ENCODE assay signal across 10 cellular contexts in the genomic region with DNA sequence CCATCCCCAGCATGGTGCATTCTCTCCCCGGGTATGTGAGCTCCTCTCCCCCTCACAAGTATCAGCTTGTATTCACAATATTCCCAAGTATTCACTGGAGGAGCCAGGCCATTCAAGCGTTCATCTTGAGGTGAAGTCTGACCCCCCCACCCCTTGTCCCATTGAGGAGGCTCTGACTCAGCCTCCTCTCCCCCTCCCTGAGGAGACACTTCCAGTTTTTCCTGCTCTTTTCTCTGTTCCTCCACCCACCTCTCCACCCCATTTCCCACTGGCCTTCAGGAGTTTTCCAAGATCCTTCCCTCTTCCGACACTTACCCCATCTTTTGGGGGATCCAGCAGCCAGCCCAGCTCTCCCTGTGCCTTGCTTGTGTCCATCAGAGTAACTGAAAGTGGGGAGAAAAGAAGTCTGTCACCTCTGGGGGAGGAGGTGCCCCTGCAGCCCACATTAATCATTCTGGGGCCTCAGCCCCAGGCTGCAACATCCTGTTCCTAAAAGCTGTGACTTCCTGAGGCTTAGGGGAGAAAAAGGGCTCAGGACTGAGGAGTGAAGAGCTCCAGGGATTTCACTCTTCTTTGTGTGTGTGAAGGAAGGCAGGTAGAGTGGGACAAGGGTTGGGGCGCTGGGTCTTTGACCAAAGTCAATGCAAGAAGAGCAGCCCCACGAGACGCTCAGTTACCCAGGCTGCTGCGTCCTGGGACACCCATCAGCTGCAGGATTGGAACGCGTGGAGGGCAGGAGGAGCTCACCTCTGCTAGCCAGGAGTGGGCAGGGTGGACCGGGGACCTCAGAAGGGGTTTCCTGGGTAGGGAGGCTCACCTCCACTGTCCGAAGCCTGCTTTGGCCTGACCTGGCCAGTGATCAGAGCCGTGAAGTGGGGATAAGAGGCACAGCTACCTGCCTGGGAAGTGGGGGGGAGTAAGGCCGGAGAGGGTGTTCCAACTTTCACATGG. TPM values are rescaled to one million over a fixed set of nuclear protein-coding genes. Genes with fewer than 3 reads are reported as not detected.
DNase-seq lines count a peak whose midpoint lies in the region; ATAC-seq, FAIRE-seq and TF ChIP-seq lines count a peak whose summit lies in the region.
"Had no signal": no experiment of that assay in that cellular context is flagged by ENCODE, and none has a peak within 500 bp of the region (broad histone marks: within the 10 kb centered on the region; RNA-seq: fewer than 3 reads in every experiment).

No MANE protein-coding gene starts in this region.

- peaks cover 72% of the 10 kb centered on the region for H3K4me1 Mint-ChIP-seq in activated T-cell treated with anti-CD3 and anti-CD28 coated beads, Interleukin-2, amount 50 U/mL, for 24 hours (ENCODE audit: low read depth)

- H3K36me3 Mint-ChIP-seq in activated T-cell treated with anti-CD3 and anti-CD28 coated beads, Interleukin-2, amount 50 U/mL, for 24 hours (ENCODE audit: low read depth) = no peaks in the 10 kb centered on the region

- WGBS in stomach, 5 donors = 36 to 46% (median 44%) methylated on average over 9 to 13 of the region's 13 CpGs

- DNase-seq in SIG-M5 treated with dmso at 0.1 percent for 504 hours (lab: John Stamatoyannopoulos, UW; ENCODE audit: unreplicated experiment) (peak; percentile 68), SIG-M5 (lab: John Stamatoyannopoulos, UW) (no peak), keratinocyte (ENCODE audit: low read depth, low spot score) (no peak), stomach (no peak), frontal cortex (ENCODE audit: low spot score in 2 of 2) (no peak)
- DNase-seq in activated T-cell treated with anti-CD3 and anti-CD28 coated beads, Interleukin-2, amount 50 U/mL, for 24 hours = peak; percentile 64

- no peak for TF ChIP-seq EP300 in stomach (IDR thresholded peaks at IDR 0.05)

- no peak for ATAC-seq in GM21526 (IDR thresholded peaks at IDR 0.05; ENCODE audit: low FRiP score, unreplicated experiment)
- no peak for ATAC-seq in HG03460 (IDR thresholded peaks at IDR 0.05; ENCODE audit: unreplicated experiment)

- peak overlapping the region; percentile 71 for H3K4me3 Mint-ChIP-seq in activated T-cell treated with anti-CD3 and anti-CD28 coated beads, Interleukin-2, amount 50 U/mL, for 24 hours

- H3K79me2 ChIP-seq in keratinocyte (ENCODE audit: control insufficient read depth, insufficient read depth, low read length) = peaks cover 7% of the 10 kb centered on the region

- H3K4me3 ChIP-seq in keratinocyte (ENCODE audit: control insufficient read depth in 2 of 3, extremely low read depth in 1 of 3, insufficient read depth in 2 of 3, low read depth in 1 of 3, low read length in 3 of 3) (peak overlapping the region; percentile 79 to 86 (median 83)), stomach (peak overlapping the region; percentile 48 to 63 (median 56))

- H3K9me3 ChIP-seq in keratinocyte (ENCODE audit: control insufficient read depth, low read depth, low read length) (no peaks in the 10 kb centered on the region), stomach (no peaks in the 10 kb centered on the region)

- H3K36me3 ChIP-seq in keratinocyte (ENCODE audit: control insufficient read depth in 2 of 2, extremely low read depth in 1 of 2, insufficient read depth in 2 of 2, low read length in 2 of 2) (peaks cover 0 to 2% of the 10 kb centered on the region in 2 experiments), stomach (no peaks in the 10 kb centered on the region)

- H4K20me1 ChIP-seq in keratinocyte (ENCODE audit: control insufficient read depth, extremely low read depth, insufficient read depth, low read length) = no peaks in the 10 kb centered on the region

- H3K4me1 ChIP-seq in keratinocyte (ENCODE audit: control insufficient read depth, extremely low read depth, insufficient read depth, low read length) (peaks cover 20% of the 10 kb centered on the region), stomach (peaks cover 16 to 55% (median 39%) of the 10 kb centered on the region in 4 donors)

- intact Hi-C loops in stomach (cut with DNase I; ENCODE audit: low total_unique reads) = no loop called here

- H2AFZ ChIP-seq in keratinocyte (ENCODE audit: control insufficient read depth, low read length) = peak overlapping the region; percentile 58

- H3K9ac ChIP-seq in keratinocyte (ENCODE audit: control insufficient read depth, extremely low read depth, insufficient read depth, low read length) = peak overlapping the region; percentile 76

- H3K27me3 ChIP-seq in keratinocyte (ENCODE audit: control insufficient read depth, extremely low read depth, insufficient read depth, low read length) = no peaks in the 10 kb centered on the region
- H3K27me3 ChIP-seq in stomach = no peaks in the 10 kb centered on the region

- H3K9me3 Mint-ChIP-seq in activated T-cell treated with anti-CD3 and anti-CD28 coated beads, Interleukin-2, amount 50 U/mL, for 24 hours = no peaks in the 10 kb centered on the region

- TF ChIP-seq CTCF in keratinocyte (optimal IDR thresholded peaks at IDR 0.05 in 1 of 3, IDR thresholded peaks at IDR 0.05 in 1 of 3, conservative IDR thresholded peaks at IDR 0.05 in 1 of 3; ENCODE audit: extremely low read depth in 1 of 3, insufficient read depth in 2 of 3, low read length in 3 of 3) = no peak
- TF ChIP-seq CTCF in stomach (IDR thresholded peaks at IDR 0.05) = no peak

- no peaks in the 10 kb centered on the region for H3K27me3 Mint-ChIP-seq in activated T-cell treated with anti-CD3 and anti-CD28 coated beads, Interleukin-2, amount 50 U/mL, for 24 hours

- H3K4me2 ChIP-seq in keratinocyte (ENCODE audit: control insufficient read depth, extremely low read depth, insufficient read depth, low read depth, low read length) = peak overlapping the region; percentile 96

- dilution Hi-C loops in keratinocyte (cut with MboI; ENCODE audit: extremely low pct_ligation_motif_present, low sequenced_read_pairs) = no loop called here

- no peak for TF ChIP-seq POLR2A in stomach (IDR thresholded peaks at IDR 0.05)

- H3K27ac Mint-ChIP-seq in activated T-cell treated with anti-CD3 and anti-CD28 coated beads, Interleukin-2, amount 50 U/mL, for 24 hours = peak overlapping the region; percentile 67

- no peaks in the 10 kb centered on the region for H3K9me1 ChIP-seq in keratinocyte (ENCODE audit: control insufficient read depth, extremely low read depth, insufficient read depth, low read length)

- H3K27ac ChIP-seq in keratinocyte (ENCODE audit: control insufficient read depth, insufficient read depth, low read length) = peak overlapping the region; percentile 33
- H3K27ac ChIP-seq in stomach = peak overlapping the region in 4 of 5 donors; percentile 26 to 84 (median 64)

- FAIRE-seq in keratinocyte (lab: Jason Lieb, UNC) (no peak), frontal cortex (lab: Jason Lieb, UNC) (no peak)
- FAIRE-seq: A204.1 had no signal

RNA-seq across cellular contexts. Expression of a gene that starts 1.1 kb away (rescaled TPM):
- 24.6 to 37.1 TPM (median 31.9 TPM) in 3 replicates for polyA plus RNA-seq in keratinocyte
- 20.1 TPM for polyA plus RNA-seq in keratinocyte (2011; ENCODE audit: low read depth)
- 9.5 and 11.8 TPM in 2 replicates for polyA plus RNA-seq in keratinocyte (2011; cell fraction: cytosol; rRNA removed)
- 51.7 and 60.6 TPM in 2 replicates for polyA plus RNA-seq in keratinocyte (2011; cell fraction: nucleus; rRNA removed)
- polyA plus RNA-seq in keratinocyte (2012; ENCODE audit: low replicate concordance) = 23.0 and 34.4 TPM in 2 replicates
- 44.3 to 50.0 TPM (median 49.9 TPM) in 3 replicates for polyA minus RNA-seq in keratinocyte
- 21.5 TPM for polyA minus RNA-seq in keratinocyte (2011; cell fraction: cytosol; rRNA and poly(A)+ RNA removed)
- 40.5 and 44.2 TPM in 2 replicates for polyA minus RNA-seq in keratinocyte (2011; cell fraction: nucleus; rRNA and poly(A)+ RNA removed)
- total RNA-seq in stomach = 10 to 100 TPM in 3 of 5 donors, 1 to 10 TPM in 2; 5.3 to 31.9 (median 12.5) TPM
- 10 to 100 TPM in 1 of 3 donors, 1 to 10 TPM in 2; 4.7 to 25.9 (median 5.6) TPM for polyA plus RNA-seq in stomach
- total RNA-seq in frontal cortex = 0.41 TPM

RNA-seq across cellular contexts. Expression of a gene that starts 26.4 kb away (rescaled TPM):
- polyA plus RNA-seq in keratinocyte = 17.6 to 77.8 TPM (median 22.5 TPM) in 3 replicates
- polyA plus RNA-seq in keratinocyte (2011; ENCODE audit: low read depth) = 43.5 TPM
- 58.1 and 116 TPM in 2 replicates for polyA plus RNA-seq in keratinocyte (2011; cell fraction: cytosol; rRNA removed)
- polyA plus RNA-seq in keratinocyte (2011; cell fraction: nucleus; rRNA removed) = 102 and 140 TPM in 2 replicates
- 129 and 217 TPM in 2 replicates for polyA plus RNA-seq in keratinocyte (2012; ENCODE audit: low replicate concordance)
- polyA minus RNA-seq in keratinocyte = 42.3 to 427 TPM (median 56.3 TPM) in 3 replicates
- polyA minus RNA-seq in keratinocyte (2011; cell fraction: cytosol; rRNA and poly(A)+ RNA removed) = 202 TPM
- polyA minus RNA-seq in keratinocyte (2011; cell fraction: nucleus; rRNA and poly(A)+ RNA removed) = 53.6 and 67.5 TPM in 2 replicates
- 100 to 1,000 TPM in 1 of 5 donors, 10 to 100 TPM in 4; 20.6 to 102 (median 64.0) TPM for total RNA-seq in stomach
- polyA plus RNA-seq in stomach = 10 to 100 TPM; 73.4 to 79.2 (median 74.1) TPM
- 4.5 TPM for total RNA-seq in frontal cortex

RNA-seq across cellular contexts. Expression of a gene that starts 35.7 kb away (rescaled TPM):
- polyA plus RNA-seq in keratinocyte = 0.08 to 0.20 TPM (median 0.17 TPM) in 3 replicates
- not detected for polyA plus RNA-seq in keratinocyte (2011; ENCODE audit: low read depth)
- polyA plus RNA-seq in keratinocyte (2011; cell fraction: cytosol; rRNA removed) = not detected in 2 replicates
- 0.27 and 0.56 TPM in 2 replicates for polyA plus RNA-seq in keratinocyte (2011; cell fraction: nucleus; rRNA removed)
- 0.18 TPM in 1 of 2 replicates, not detected in the other for polyA plus RNA-seq in keratinocyte (2012; ENCODE audit: low replicate concordance)
- 0.63 to 2.3 TPM in 2 of 3 replicates, not detected in the other for polyA minus RNA-seq in keratinocyte
- not detected for polyA minus RNA-seq in keratinocyte (2011; cell fraction: cytosol; rRNA and poly(A)+ RNA removed)
- 1.4 and 3.3 TPM in 2 replicates for polyA minus RNA-seq in keratinocyte (2011; cell fraction: nucleus; rRNA and poly(A)+ RNA removed)
- total RNA-seq in stomach = not detected
- polyA plus RNA-seq in stomach = not detected
- not detected for total RNA-seq in frontal cortex
- total RNA-seq: fibroblast of lung had no signal
- polyA plus RNA-seq: fibroblast of lung had no signal

RNA-seq across cellular contexts. Expression of a gene that starts 45.1 kb away (rescaled TPM):
- polyA plus RNA-seq in keratinocyte = 0.12 to 0.24 TPM (median 0.21 TPM) in 3 replicates
- polyA plus RNA-seq in keratinocyte (2011; ENCODE audit: low read depth) = not detected
- 0.12 and 0.16 TPM in 2 replicates for polyA plus RNA-seq in keratinocyte (2011; cell fraction: cytosol; rRNA removed)
- polyA plus RNA-seq in keratinocyte (2011; cell fraction: nucleus; rRNA removed) = 0.23 and 0.28 TPM in 2 replicates
- polyA plus RNA-seq in keratinocyte (2012; ENCODE audit: low replicate concordance) = 0.09 TPM in 1 of 2 replicates, not detected in the other
- 0.20 to 0.43 TPM (median 0.38 TPM) in 3 replicates for polyA minus RNA-seq in keratinocyte
- not detected for polyA minus RNA-seq in keratinocyte (2011; cell fraction: cytosol; rRNA and poly(A)+ RNA removed)
- polyA minus RNA-seq in keratinocyte (2011; cell fraction: nucleus; rRNA and poly(A)+ RNA removed) = 0.21 and 0.23 TPM in 2 replicates
- total RNA-seq in stomach = 10 to 100 TPM in 1 of 5 donors, 1 to 10 TPM in 1, under 1 TPM in 2, not detected in 1; 0.29 to 14.0 (median 0.95) TPM
- under 1 TPM; 0.33 to 0.56 (median 0.46) TPM for polyA plus RNA-seq in stomach
- total RNA-seq in frontal cortex = 73.8 TPM

Comparison
In these comparisons a context has a peak if more than half of its experiments do, and no peak if none do; other contexts are left out.
1. DNase-seq: peak in SIG-M5 treated with dmso at 0.1 percent for 504 hours (single experiment) and activated T-cell treated with anti-CD3 and anti-CD28 coated beads, Interleukin-2, amount 50 U/mL, for 24 hours (single experiment); none in SIG-M5 (single experiment), keratinocyte (single experiment), stomach (single experiment) and frontal cortex (0 of 2).